ENCODE assay signal across 12 cellular contexts in the genomic region with DNA sequence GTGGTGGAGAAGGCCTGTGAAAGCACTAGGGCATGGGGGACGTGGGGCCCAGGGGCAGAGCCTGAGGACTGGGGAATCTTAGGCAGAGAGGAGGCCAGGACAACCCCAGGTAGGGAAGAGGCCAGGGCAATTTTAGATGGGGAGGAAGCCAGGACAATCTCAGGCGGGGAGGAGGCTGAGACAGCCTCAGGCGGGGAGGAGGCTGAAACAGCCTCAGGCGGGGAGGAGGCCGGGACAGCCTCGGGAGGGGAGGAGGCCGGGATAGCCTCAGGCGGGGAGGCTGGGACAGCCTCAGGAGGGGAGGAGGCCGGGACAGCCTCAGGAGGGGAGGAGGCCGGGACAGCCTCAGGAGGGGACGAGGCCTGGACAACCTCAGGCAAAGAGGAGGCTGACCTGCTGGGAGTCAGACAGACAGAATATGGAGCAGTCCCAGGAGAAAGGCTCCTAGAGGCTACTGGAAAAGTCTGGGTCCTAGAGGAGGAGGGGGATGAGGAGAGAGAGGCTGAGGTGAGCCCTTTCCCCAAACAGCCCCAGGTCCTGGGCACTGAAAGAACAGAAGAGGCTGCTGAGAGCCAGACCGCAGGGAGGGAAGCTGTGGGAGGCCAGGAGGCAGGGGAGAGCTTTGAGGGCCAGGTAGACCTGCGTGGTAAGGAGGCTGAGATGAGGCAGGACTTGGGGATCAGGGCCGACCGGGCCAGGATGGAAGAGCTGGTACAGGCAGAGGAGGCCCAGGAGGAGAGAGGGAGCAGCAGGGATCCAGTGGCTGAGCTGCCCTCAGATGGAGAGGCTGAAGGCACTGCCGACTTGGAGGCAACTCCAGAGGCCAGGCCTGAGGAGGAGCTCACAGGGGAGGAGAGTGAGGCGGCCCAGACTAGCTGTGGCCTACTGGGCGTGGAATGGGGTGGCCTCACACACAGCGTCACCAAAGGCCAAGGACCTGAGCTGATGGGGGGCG. TPM values are rescaled to one million over a fixed set of nuclear protein-coding genes. Genes with fewer than 3 reads are reported as not detected.
A peak's percentile ranks its signal among the peaks of the same experiment; 100 is the strongest.
DNase-seq lines count a peak whose midpoint lies in the region; ATAC-seq lines count a peak whose summit lies in the region.
"Had no signal": no experiment of that assay in that cellular context is flagged by ENCODE, and none has a peak within 500 bp of the region (broad histone marks: within the 10 kb centered on the region; RNA-seq: fewer than 3 reads in every experiment).

No MANE protein-coding gene starts in this region.

- H2AK5ac ChIP-seq in trophoblast cell (ENCODE audit: low read length): peak overlapping the region; percentile 4

- H2BK5ac ChIP-seq in trophoblast cell (ENCODE audit: low read depth, low read length, poor library complexity): peak overlapping the region; percentile 35

- H3K27me3 Mint-ChIP-seq in CD8-positive, alpha-beta memory T cell: no peaks in the 10 kb centered on the region

- H3K27me3 ChIP-seq in CD8-positive, alpha-beta memory T cell (ENCODE audit: insufficient read depth, low read length, poor library complexity, severe bottlenecking): no peaks in the 10 kb centered on the region
- no peaks in the 10 kb centered on the region for H3K27me3 ChIP-seq in NT2/D1 (ENCODE audit: insufficient read depth, insufficient read length)
- no peaks in the 10 kb centered on the region for H3K27me3 ChIP-seq in effector memory CD4-positive, alpha-beta T cell (replicated peaks; ENCODE audit: control insufficient read depth, insufficient read depth, low read length, poor library complexity, severe bottlenecking)
- H3K27me3 ChIP-seq in trophoblast cell (ENCODE audit: insufficient read depth, low read length): no peaks in the 10 kb centered on the region

- WGBS in trophoblast cell (ENCODE audit: extremely low coverage, insufficient coverage, insufficient read length): no CpG with 5 or more reads among the region's 20 CpGs

- H3K9ac ChIP-seq in NT2/D1 (ENCODE audit: insufficient read length, low read depth) (peak overlapping the region; percentile 8), trophoblast cell (ENCODE audit: low read length) (no peak overlapping the region)

- no peak overlapping the region for H2AFZ ChIP-seq in trophoblast cell (ENCODE audit: insufficient read depth, low read length, poor library complexity)

- H2BK12ac ChIP-seq in trophoblast cell (ENCODE audit: low read length): peak overlapping the region; percentile 35

- H4K12ac ChIP-seq in trophoblast cell (ENCODE audit: low read depth, low read length): no peak overlapping the region

- H3K27ac ChIP-seq in CD8-positive, alpha-beta memory T cell (ENCODE audit: low read depth, low read length): peak overlapping the region; percentile 85
- H3K27ac ChIP-seq in effector memory CD4-positive, alpha-beta T cell (ENCODE audit: insufficient read depth, low read length, poor library complexity, severe bottlenecking): peak overlapping the region; percentile 99
- no peak overlapping the region for H3K27ac ChIP-seq in trophoblast cell (ENCODE audit: low read depth, low read length)

- H3K9me3 Mint-ChIP-seq in CD8-positive, alpha-beta memory T cell: no peaks in the 10 kb centered on the region

- H3K4me3 ChIP-seq in CD8-positive, alpha-beta memory T cell (ENCODE audit: low read length): peak overlapping the region; percentile 79
- H3K4me3 ChIP-seq in NT2/D1 (ENCODE audit: insufficient read length, low read depth): no peak overlapping the region
- no peak overlapping the region for H3K4me3 ChIP-seq in effector memory CD4-positive, alpha-beta T cell (ENCODE audit: insufficient read depth, low read depth, low read length, poor library complexity, severe bottlenecking)
- no peak overlapping the region for H3K4me3 ChIP-seq in trophoblast cell (ENCODE audit: low read depth, low read length)

- peaks cover 57 to 72% (median 64%) of the 10 kb centered on the region in 3 donors for H3K4me1 Mint-ChIP-seq in CD8-positive, alpha-beta memory T cell

- H3K4me1 ChIP-seq in CD8-positive, alpha-beta memory T cell (ENCODE audit: insufficient read depth, low read length): peaks cover 48% of the 10 kb centered on the region
- H3K4me1 ChIP-seq in NT2/D1 (ENCODE audit: insufficient read depth, insufficient read length) (peaks cover 3% of the 10 kb centered on the region), trophoblast cell (ENCODE audit: control insufficient read depth in 1 of 2, insufficient read depth in 2 of 2, low read length in 2 of 2) (peaks cover 2 to 5% of the 10 kb centered on the region in 2 experiments)
- H3K4me1 ChIP-seq in effector memory CD4-positive, alpha-beta T cell (ENCODE audit: control insufficient read depth, insufficient read depth, low read length, poor library complexity, severe bottlenecking): peaks cover 46% of the 10 kb centered on the region

- H3K36me3 Mint-ChIP-seq in CD8-positive, alpha-beta memory T cell: peaks cover 0 to 50% (median 8%) of the 10 kb centered on the region in 3 donors

- H3K9me3 ChIP-seq in CD8-positive, alpha-beta memory T cell (ENCODE audit: low read length): no peaks in the 10 kb centered on the region
- H3K9me3 ChIP-seq in NT2/D1 (ENCODE audit: insufficient read depth, low read length) (no peaks in the 10 kb centered on the region), trophoblast cell (ENCODE audit: insufficient read depth, low read depth, low read length) (no peaks in the 10 kb centered on the region)
- no peaks in the 10 kb centered on the region for H3K9me3 ChIP-seq in effector memory CD4-positive, alpha-beta T cell (ENCODE audit: control insufficient read depth, low read length)

- CTCF ChIA-PET in CD8-positive, alpha-beta memory T cell (lab: Charles Lee): no interaction called here

- DNase-seq in CD8-positive, alpha-beta memory T cell: no peak
- DNase-seq in NT2/D1 (ENCODE audit: low read depth, low spot score): no peak
- DNase-seq in effector memory CD4-positive, alpha-beta T cell: no peak
- peak in 1 of 2 donors; percentile 83 for DNase-seq in trophoblast cell
- no peak for DNase-seq in inferior parietal cortex (ENCODE audit: extremely low spot score)
- no peak for DNase-seq in effector CD4-positive, alpha-beta T cell
- DNase-seq: cerebellar nuclear complex, NCI-H1417 treated with DMSO at 0.1 percent for 48 hours, NCI-H510A treated with DMSO at 0.1 percent for 48 hours, Right ventricle myocardium superior had no signal

- H3K4ac ChIP-seq in trophoblast cell (ENCODE audit: low read depth, low read length): peak overlapping the region; percentile 2

- peak overlapping the region; percentile 92 to 100 (median 99) for H3K27ac Mint-ChIP-seq in CD8-positive, alpha-beta memory T cell

- no peak overlapping the region for H3K18ac ChIP-seq in trophoblast cell (ENCODE audit: low read length)

- H3K14ac ChIP-seq in trophoblast cell (ENCODE audit: low read length): peak overlapping the region; percentile 24

- H3K36me3 ChIP-seq in CD8-positive, alpha-beta memory T cell (ENCODE audit: insufficient read depth, low read length): no peaks in the 10 kb centered on the region
- H3K36me3 ChIP-seq in NT2/D1 (ENCODE audit: insufficient read depth, insufficient read length, low read length): no peaks in the 10 kb centered on the region
- H3K36me3 ChIP-seq in effector memory CD4-positive, alpha-beta T cell (ENCODE audit: control insufficient read depth, insufficient read depth, low read length): peaks cover 15% of the 10 kb centered on the region
- H3K36me3 ChIP-seq in trophoblast cell (ENCODE audit: control insufficient read depth in 1 of 2, insufficient read depth in 2 of 2, low read length in 2 of 2): no peaks in the 10 kb centered on the region

- H3K23ac ChIP-seq in trophoblast cell (ENCODE audit: low read length): no peak overlapping the region

- H2BK120ac ChIP-seq in trophoblast cell (ENCODE audit: insufficient read depth, low read length, poor library complexity): peak overlapping the region; percentile 18

- POLR2A ChIA-PET in CD8-positive, alpha-beta memory T cell (lab: Charles Lee): no interaction called here

- H4K91ac ChIP-seq in trophoblast cell (ENCODE audit: low read depth, low read length): peak overlapping the region; percentile 53

- peak overlapping the region; percentile 5 for H4K8ac ChIP-seq in trophoblast cell (ENCODE audit: low read depth, low read length)

- H3K4me3 Mint-ChIP-seq in CD8-positive, alpha-beta memory T cell: peak overlapping the region; percentile 88 to 98 (median 93)

- H3K79me1 ChIP-seq in trophoblast cell (ENCODE audit: low read length): peaks cover 24% of the 10 kb centered on the region

- peaks cover 2% of the 10 kb centered on the region for H3K79me2 ChIP-seq in trophoblast cell (ENCODE audit: control insufficient read depth, insufficient read depth, low read length, poor library complexity)

- H3K4me2 ChIP-seq in trophoblast cell (ENCODE audit: low read length): no peak overlapping the region

- ATAC-seq in HG02973 (IDR thresholded peaks at IDR 0.05; ENCODE audit: unreplicated experiment): no peak
- ATAC-seq: right cardiac atrium had no signal

RNA-seq across cellular contexts. Expression of a gene that starts 1.6 kb away (rescaled TPM):
- total RNA-seq in CD8-positive, alpha-beta memory T cell: 1 to 10 TPM; 7.7 to 8.0 TPM
- 4.9 TPM for polyA plus RNA-seq in CD8-positive, alpha-beta memory T cell
- 1.4 and 1.5 TPM in 2 replicates for polyA plus RNA-seq in trophoblast cell (2013)

RNA-seq across cellular contexts. Expression of a gene that starts 4.2 kb away (rescaled TPM):
- total RNA-seq in CD8-positive, alpha-beta memory T cell: 10 to 100 TPM; 32.5 to 38.2 TPM
- polyA plus RNA-seq in CD8-positive, alpha-beta memory T cell: 36.1 TPM
- polyA plus RNA-seq in trophoblast cell (2013): 40.6 and 43.8 TPM in 2 replicates

RNA-seq across cellular contexts. Expression of a gene that starts 10.6 kb away (rescaled TPM):
- not detected for total RNA-seq in CD8-positive, alpha-beta memory T cell
- polyA plus RNA-seq in CD8-positive, alpha-beta memory T cell: not detected
- 0.41 and 0.61 TPM in 2 replicates for polyA plus RNA-seq in trophoblast cell (2013)
- total RNA-seq: right cardiac atrium, Right ventricle myocardium superior had no signal
- polyA plus RNA-seq: right cardiac atrium had no signal

RNA-seq across cellular contexts. Expression of a gene that starts 23.9 kb away (rescaled TPM):
- not detected for total RNA-seq in CD8-positive, alpha-beta memory T cell
- not detected for polyA plus RNA-seq in CD8-positive, alpha-beta memory T cell
- polyA plus RNA-seq in trophoblast cell (2013): 0.22 and 0.45 TPM in 2 replicates
- total RNA-seq: right cardiac atrium, Right ventricle myocardium superior had no signal
- polyA plus RNA-seq: right cardiac atrium had no signal

RNA-seq across cellular contexts. Expression of a gene that starts 42.7 kb away (rescaled TPM):
- total RNA-seq in CD8-positive, alpha-beta memory T cell: not detected
- not detected for polyA plus RNA-seq in CD8-positive, alpha-beta memory T cell
- polyA plus RNA-seq in trophoblast cell (2013): 36.2 and 40.7 TPM in 2 replicates
